1 cellular context compared by ENCODE assay signal in the genomic region with DNA sequence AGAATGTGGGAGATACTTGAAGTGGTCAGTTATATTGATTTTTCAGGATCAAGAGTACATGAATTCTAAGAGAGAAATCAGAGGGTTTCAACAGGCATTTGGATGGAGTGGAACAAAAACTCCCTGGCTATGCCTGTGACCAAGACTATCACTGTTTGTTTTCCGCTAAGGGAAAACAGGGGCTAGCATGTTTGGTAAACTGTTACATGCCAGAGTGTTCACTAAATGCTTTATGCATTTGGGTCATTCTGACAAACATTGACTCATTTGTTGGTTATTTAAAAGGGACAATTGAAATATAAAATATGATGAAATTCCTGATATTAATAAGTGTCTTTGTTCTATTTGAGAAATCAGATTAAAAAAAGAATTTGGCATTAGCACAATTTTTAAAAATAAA.
TF ChIP-seq lines count a peak whose summit lies in the region.

No MANE protein-coding gene starts in this region.

TF ChIP-seq in SK-N-SH, 30 proteins besides CTCF, POLR2A, EP300 and RAD21:
- TF ChIP-seq RFX5 (IDR thresholded peaks at IDR 0.05; ENCODE audit: low read length) (no peak), SIN3A (IDR thresholded peaks at IDR 0.05; ENCODE audit: borderline replicate concordance, low read depth, low read length) (no peak), JUND (IDR thresholded peaks at IDR 0.05) (no peak), GATA2 (CRISPR knock-in tag; IDR thresholded peaks at IDR 0.05) (no peak), TEAD4 (IDR thresholded peaks at IDR 0.05; ENCODE audit: borderline replicate concordance, insufficient read depth) (no peak), FOSL2 (IDR thresholded peaks at IDR 0.05; ENCODE audit: borderline replicate concordance, low read depth) (no peak), NFIC (IDR thresholded peaks at IDR 0.05; ENCODE audit: borderline replicate concordance) (no peak)
